27 cellular contexts compared by ENCODE assay signal in the genomic region with DNA sequence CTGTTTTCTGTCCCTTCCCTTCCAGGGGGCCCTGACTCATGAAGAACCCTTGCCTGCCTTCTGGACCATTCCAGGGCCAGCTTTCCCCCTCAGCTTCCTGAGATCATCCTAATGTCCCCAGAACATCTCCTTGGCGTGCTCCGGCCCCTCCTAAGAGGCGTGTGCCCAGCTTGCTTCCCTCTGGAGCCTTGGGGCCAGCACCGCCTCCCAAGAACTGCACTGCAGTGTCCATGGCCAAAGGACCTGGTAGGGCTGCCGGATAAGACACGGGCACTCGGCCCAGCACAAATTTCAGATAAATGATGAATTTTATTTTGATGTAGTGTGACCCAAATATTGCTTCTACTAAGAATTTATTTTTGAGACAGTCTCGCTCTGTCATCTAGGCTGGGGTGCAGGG. TPM values are rescaled to one million over a fixed set of nuclear protein-coding genes. Genes with fewer than 3 reads are reported as not detected.
A peak's percentile ranks its signal among the peaks of the same experiment; 100 is the strongest.
DNase-seq lines count a peak whose midpoint lies in the region; ATAC-seq, FAIRE-seq and TF ChIP-seq lines count a peak whose summit lies in the region.
"Had no signal": no experiment of that assay in that cellular context is flagged by ENCODE, and none has a peak within 500 bp of the region (broad histone marks: within the 10 kb centered on the region; RNA-seq: fewer than 3 reads in every experiment).

No MANE protein-coding gene starts in this region.

- H3K4me1 ChIP-seq in A673 (ENCODE audit: insufficient read depth, low read length, poor library complexity, severe bottlenecking) (peaks cover 31% of the 10 kb centered on the region), Panc1 (ENCODE audit: control insufficient read depth, insufficient read depth, low read length) (peaks cover 55% of the 10 kb centered on the region), psoas muscle (peaks cover 4% of the 10 kb centered on the region)
- peaks cover 64 to 100% (median 100%) of the 10 kb centered on the region in 10 experiments for H3K4me1 ChIP-seq in BLaER1 treated with 17β-estradiol and CSF1 and Interleukin-3, amounts not matched to agents 10 nM and 100 nM
- H3K4me1 ChIP-seq: A549 had no signal

- H3K4me2 ChIP-seq in BLaER1 treated with 17β-estradiol and CSF1 and Interleukin-3, amounts not matched to agents 10 nM and 100 nM = peak overlapping the region; percentile 72 to 97 (median 90)
- H3K4me2 ChIP-seq: A549 had no signal

- H3K27me3 Mint-ChIP-seq in natural killer cell (ENCODE audit: low read depth in 2 of 2) = peaks cover 0 to 2% of the 10 kb centered on the region in 2 donors

- H4K20me1 ChIP-seq in BLaER1 treated with 17β-estradiol and CSF1 and Interleukin-3, amounts not matched to agents 10 nM and 100 nM = peaks cover 0 to 20% (median 0%) of the 10 kb centered on the region in 11 experiments; a peak in 3 of 22 replicates

- peak overlapping the region in 5 of 11 experiments; percentile 3 to 72 (median 63); a peak in 4 of 22 replicates for H3K9ac ChIP-seq in BLaER1 treated with 17β-estradiol and CSF1 and Interleukin-3, amounts not matched to agents 10 nM and 100 nM

- in situ Hi-C loops in Panc1 (cut with HindIII; ENCODE audit: low pct_unique_long_range_greater_than_20kb, low sequenced_read_pairs) = no loop called here

- no peaks in the 10 kb centered on the region for H3K9me3 Mint-ChIP-seq in natural killer cell

- H3K27ac ChIP-seq in A673 (ENCODE audit: low read depth, low read length, poor library complexity, severe bottlenecking) = peak overlapping the region; percentile 76
- H3K27ac ChIP-seq in BLaER1 treated with 17β-estradiol and CSF1 and Interleukin-3, amounts not matched to agents 10 nM and 100 nM = peak overlapping the region in 7 of 11 experiments; percentile 65 to 80 (median 70); a peak in 13 of 22 replicates
- H3K27ac ChIP-seq in Panc1 (ENCODE audit: low read length) = peak overlapping the region; percentile 63; the same call in 1 of the 2 replicates
- peak overlapping the region; percentile 46 for H3K27ac ChIP-seq in psoas muscle
- H3K27ac ChIP-seq: A549 had no signal

- no peaks in the 10 kb centered on the region for H3K36me3 Mint-ChIP-seq in natural killer cell

- DNase-seq in A673 (ENCODE audit: low spot score) = no peak
- no peak for DNase-seq in Panc1 (ENCODE audit: low read depth, low spot score)
- DNase-seq in psoas muscle = no peak
- DNase-seq in natural killer cell = no peak
- no peak for DNase-seq in RCC 7860 (ENCODE audit: low spot score)
- no peak for DNase-seq in GM19239 (ENCODE audit: insufficient read length, low spot score)
- DNase-seq: Calu3, DMS79 treated with DMSO at 0.1 percent for 48 hours, GF-D8, HCEC 1CT, MV-4-11, NCI-H1105 treated with DMSO at 0.1 percent for 48 hours, NCI-H146, NCI-H1930, NCI-H2107, NCI-H524 treated with DMSO at 0.1 percent for 48 hours, NCI-H774, PC-3, RPMI8226, SHP77 had no signal

- POLR2A ChIA-PET in A673 (lab: Charles Lee; ENCODE audit: low non-redundant PET) = no interaction called here
- POLR2A ChIA-PET in Panc1 (lab: Charles Lee) = interaction anchor here (0.6 kb wide), 1 partner anchor 682 kb away, joined by 3 read pairs; no protein-coding TSS in a partner anchor

- BruUV-seq in A673 (replicated peaks; lab: Mats Ljungman, UMichigan) = no TSS peak
- TSS peak; percentile 51 for BruUV-seq in Panc1 (replicated peaks; lab: Mats Ljungman, UMichigan)

- no peak overlapping the region for H3K27ac Mint-ChIP-seq in natural killer cell
- H3K27ac Mint-ChIP-seq: B cell had no signal

- no peak overlapping the region for H3K4me3 Mint-ChIP-seq in natural killer cell

- FAIRE-seq in RCC 7860 (lab: Jason Lieb, UNC) (no peak), GM19239 (lab: Jason Lieb, UNC) (no peak)
- FAIRE-seq: A549, GM12891, H1, HepG2 had no signal

- CTCF ChIA-PET in A673 (lab: Charles Lee) = no interaction called here
- CTCF ChIA-PET in Panc1 (lab: Charles Lee) = interaction anchor here (0.7 kb wide), 1 partner anchor 190 kb away, joined by 4 read pairs; no protein-coding TSS in a partner anchor

- intact Hi-C loops in A673 (cut with micrococcal nuclease; ENCODE audit: unreplicated experiment) = no loop called here
- intact Hi-C loops in Panc1 (cut with micrococcal nuclease; ENCODE audit: unreplicated experiment) = no loop called here
- intact Hi-C loops in psoas muscle (cut with DNase I) = loop anchor here in 1 of 2 donors (10.0 kb wide), 1 partner anchor 138 kb away; no protein-coding TSS in a partner anchor
- intact Hi-C loops in natural killer cell (cut with micrococcal nuclease) = no loop called here

- peaks cover 3 to 15% of the 10 kb centered on the region in 2 donors for H3K4me1 Mint-ChIP-seq in natural killer cell

- H3K4me3 ChIP-seq in A673 (ENCODE audit: low read depth, low read length, poor library complexity, severe bottlenecking) (no peak overlapping the region), Panc1 (ENCODE audit: low read depth in 2 of 2, low read length in 2 of 2) (no peak overlapping the region), psoas muscle (no peak overlapping the region)
- H3K4me3 ChIP-seq in BLaER1 treated with 17β-estradiol and CSF1 and Interleukin-3, amounts not matched to agents 10 nM and 100 nM = no peak overlapping the region
- H3K4me3 ChIP-seq: A549, K562 had no signal

- WGBS in psoas muscle, 3 donors = 68 to 86% (median 68%) methylated on average over 8 of the region's 8 CpGs

- H3K36me3 ChIP-seq in A673 (ENCODE audit: insufficient read depth, low read length, poor library complexity, severe bottlenecking) (no peaks in the 10 kb centered on the region), Panc1 (ENCODE audit: control insufficient read depth, insufficient read depth, low read length) (no peaks in the 10 kb centered on the region), psoas muscle (ENCODE audit: insufficient read depth in 1 of 2, low read depth in 1 of 2) (no peaks in the 10 kb centered on the region)
- H3K36me3 ChIP-seq in BLaER1 treated with 17β-estradiol and CSF1 and Interleukin-3, amounts not matched to agents 10 nM and 100 nM = no peaks in the 10 kb centered on the region

- TF ChIP-seq CTCF in A673 (conservative IDR thresholded peaks at IDR 0.05; ENCODE audit: low read depth, low read length) = no peak
- no peak for TF ChIP-seq CTCF in Panc1 (IDR thresholded peaks at IDR 0.05)
- no peak for TF ChIP-seq CTCF in psoas muscle (IDR thresholded peaks at IDR 0.05)
- no peak for TF ChIP-seq CTCF in natural killer cell (IDR thresholded peaks at IDR 0.05)

- H3K9me3 ChIP-seq in A673 (ENCODE audit: low read depth, low read length, poor library complexity, severe bottlenecking) (no peaks in the 10 kb centered on the region), Panc1 (ENCODE audit: control insufficient read depth, insufficient read depth, low read depth, low read length) (no peaks in the 10 kb centered on the region), psoas muscle (no peaks in the 10 kb centered on the region)
- peaks cover 0 to 2% (median 0%) of the 10 kb centered on the region in 11 experiments; a peak in 2 of 22 replicates for H3K9me3 ChIP-seq in BLaER1 treated with 17β-estradiol and CSF1 and Interleukin-3, amounts not matched to agents 10 nM and 100 nM (replicated peaks in 1 of 11)
- H3K9me3 ChIP-seq: A549 had no signal

- ATAC-seq in Panc1 (no peak), psoas muscle (no peak), natural killer cell (no peak)
- ATAC-seq: A549, HepG2, PC-3 had no signal

- H3K27me3 ChIP-seq in A673 (replicated peaks; ENCODE audit: insufficient read depth, low read depth, low read length, poor library complexity) (no peaks in the 10 kb centered on the region), Panc1 (ENCODE audit: control insufficient read depth, insufficient read depth, low read length) (no peaks in the 10 kb centered on the region), psoas muscle (ENCODE audit: insufficient read depth in 3 of 3, low read length in 2 of 3) (peaks cover 0 to 4% (median 0%) of the 10 kb centered on the region in 3 donors)
- peaks cover 0 to 59% (median 0%) of the 10 kb centered on the region in 11 experiments; a peak in 7 of 22 replicates for H3K27me3 ChIP-seq in BLaER1 treated with 17β-estradiol and CSF1 and Interleukin-3, amounts not matched to agents 10 nM and 100 nM

RNA-seq across cellular contexts. Expression of gene SLC12A7, which starts 20.7 kb away (rescaled TPM):
- 45.2 and 55.5 TPM in 2 replicates for total RNA-seq in A673 (2021)
- total RNA-seq in Panc1 (2021; ENCODE audit: unreplicated experiment) = 297 TPM
- 468 TPM for polyA plus RNA-seq in Panc1 (2012; ENCODE audit: insufficient read length)
- 10 to 100 TPM in 3 of 4 donors, 1 to 10 TPM in 1; 4.5 to 22.0 (median 15.1) TPM for total RNA-seq in psoas muscle
- polyA plus RNA-seq in psoas muscle = 1 to 10 TPM; 2.3 to 3.8 (median 2.3) TPM
- total RNA-seq in natural killer cell = 10 to 100 TPM; 53.2 to 92.5 (median 81.3) TPM
